22 cellular contexts compared by ENCODE assay signal in genomic region chr12:91099373-91099772, GRCh38. TPM values are rescaled to one million over a fixed set of nuclear protein-coding genes. Genes with fewer than 3 reads are reported as not detected.
DNase-seq lines count a peak whose midpoint lies in the region; ATAC-seq and TF ChIP-seq lines count a peak whose summit lies in the region.
"Had no signal": no experiment of that assay in that cellular context is flagged by ENCODE, and none has a peak within 500 bp of the region (broad histone marks: within the 10 kb centered on the region; RNA-seq: fewer than 3 reads in every experiment).

No MANE protein-coding gene starts in this region.

- H3K79me2 ChIP-seq in PC-3 (ENCODE audit: low read length): no peaks in the 10 kb centered on the region
- H3K79me2 ChIP-seq in hepatocyte: peaks cover 2% of the 10 kb centered on the region

- H3K36me3 ChIP-seq in PC-3 (ENCODE audit: low read depth, low read length) (no peaks in the 10 kb centered on the region), hepatocyte (replicated peaks; ENCODE audit: insufficient read depth, low read depth) (no peaks in the 10 kb centered on the region), skeletal muscle satellite cell (ENCODE audit: insufficient read depth, low read length) (no peaks in the 10 kb centered on the region)
- H3K36me3 ChIP-seq: adrenal gland, sigmoid colon had no signal

- H3K9ac ChIP-seq in PC-3 (ENCODE audit: low read length) (no peak overlapping the region), skeletal muscle satellite cell (ENCODE audit: low read depth, low read length) (peak overlapping the region; percentile 54)

- H3F3A ChIP-seq in PC-3 (ENCODE audit: low read length, unreplicated experiment): no peaks in the 10 kb centered on the region

- H3K4me2 ChIP-seq in PC-3 (ENCODE audit: low read length) (peak overlapping the region; percentile 47), hepatocyte (peak overlapping the region; percentile 15), skeletal muscle satellite cell (ENCODE audit: low read length) (peak overlapping the region; percentile 40)

- intact Hi-C loops in PC-3 (cut with micrococcal nuclease): no loop called here

- H2AFZ ChIP-seq in PC-3 (ENCODE audit: low read length) (no peak overlapping the region), hepatocyte (no peak overlapping the region)

- H4K20me1 ChIP-seq in PC-3 (ENCODE audit: low read length) (no peaks in the 10 kb centered on the region), hepatocyte (ENCODE audit: insufficient read depth, poor library complexity, severe bottlenecking) (no peaks in the 10 kb centered on the region)

- peaks cover 21% of the 10 kb centered on the region for H3K4me1 ChIP-seq in PC-3 (ENCODE audit: insufficient read depth, low read length)
- peaks cover 28% of the 10 kb centered on the region for H3K4me1 ChIP-seq in hepatocyte (ENCODE audit: insufficient read depth)
- peaks cover 31% of the 10 kb centered on the region for H3K4me1 ChIP-seq in skeletal muscle satellite cell (ENCODE audit: control insufficient read depth, insufficient read depth, low read length)
- H3K4me1 ChIP-seq: adrenal gland had no signal

- DNase-seq in GF-D8 (lab: John Stamatoyannopoulos, UW): peak; percentile 44
- peak; percentile 8 for DNase-seq in PC-3
- no peak for DNase-seq in hepatocyte (ENCODE audit: low spot score)
- no peak for DNase-seq in epidermal melanocyte (ENCODE audit: insufficient read length, low spot score)
- DNase-seq in left lobe of liver (ENCODE audit: low spot score): no peak
- no peak for DNase-seq in MV-4-11 (lab: John Stamatoyannopoulos, UW)
- DNase-seq: activated CD8-positive, alpha-beta T cell treated with anti-CD3 and anti-CD28 coated beads for 36 hours; activated gamma-delta T cell; adrenal gland; CD4-positive, CD25-positive, alpha-beta regulatory T cell; DMS 273 treated with DMSO at 0.1 percent for 48 hours; head of caudate nucleus; left colon; NCI-H1436; NCI-H524 treated with DMSO at 0.1 percent for 48 hours; nephron progenitor cell had no signal

- TF ChIP-seq CTCF in PC-3 (conservative IDR thresholded peaks at IDR 0.05; ENCODE audit: low read depth, low read length): no peak
- TF ChIP-seq CTCF in hepatocyte (IDR thresholded peaks at IDR 0.05; ENCODE audit: poor library complexity): no peak

- POLR2A ChIA-PET in PC-3 (lab: Charles Lee; ENCODE audit: unreplicated experiment): no interaction called here

- CTCF ChIA-PET in PC-3 (lab: Charles Lee): interaction anchor here (0.9 kb wide), 1 partner anchor 9 kb away, joined by 3 read pairs; no protein-coding TSS in a partner anchor

- 22% methylated on average over 2 of the region's 2 CpGs for WGBS in hepatocyte (ENCODE audit: low lambda C conversion rate, missing lambda C conversion rate)

- no TSS peak for BruUV-seq in PC-3 (replicated peaks; lab: Mats Ljungman, UMichigan)

- no peaks in the 10 kb centered on the region for H3K9me3 ChIP-seq in PC-3 (ENCODE audit: low read length)
- no peaks in the 10 kb centered on the region for H3K9me3 ChIP-seq in hepatocyte (ENCODE audit: low read depth)
- H3K9me3 ChIP-seq in skeletal muscle satellite cell (replicated peaks; ENCODE audit: low read length): no peaks in the 10 kb centered on the region
- H3K9me3 ChIP-seq: adrenal gland, sigmoid colon had no signal

- H3K4me3 ChIP-seq in PC-3 (ENCODE audit: low read length) (no peak overlapping the region), hepatocyte (no peak overlapping the region), skeletal muscle satellite cell (ENCODE audit: low read length) (no peak overlapping the region)
- H3K4me3 ChIP-seq: adrenal gland, sigmoid colon had no signal

- ATAC-seq in PC-3 (no peak), left lobe of liver (no peak), GM21528 (IDR thresholded peaks at IDR 0.05; ENCODE audit: low FRiP score, unreplicated experiment) (no peak)
- ATAC-seq: activated CD8-positive, alpha-beta T cell treated with anti-CD3 and anti-CD28 coated beads for 36 hours; left colon had no signal

- H3K27ac ChIP-seq in PC-3 (ENCODE audit: low read length): no peak overlapping the region
- H3K27ac ChIP-seq in hepatocyte: peak overlapping the region; percentile 63
- H3K27ac ChIP-seq: adrenal gland, RWPE1 had no signal

- H3K9me2 ChIP-seq in PC-3 (replicated peaks; ENCODE audit: low read length) (no peaks in the 10 kb centered on the region), hepatocyte (replicated peaks; ENCODE audit: insufficient read depth) (no peaks in the 10 kb centered on the region)

- no peaks in the 10 kb centered on the region for H3K27me3 ChIP-seq in PC-3 (ENCODE audit: low read length)
- H3K27me3 ChIP-seq in hepatocyte: no peaks in the 10 kb centered on the region
- no peaks in the 10 kb centered on the region for H3K27me3 ChIP-seq in skeletal muscle satellite cell (ENCODE audit: control insufficient read depth, insufficient read depth, low read length)
- H3K27me3 ChIP-seq: adrenal gland, sigmoid colon had no signal

RNA-seq across cellular contexts. Expression of gene LUM, which starts 11.9 kb away (rescaled TPM):
- total RNA-seq in PC-3 (2014; rRNA removed) (0.15 TPM in 1 of 2 replicates, not detected in the other), hepatocyte (1,782 and 2,030 TPM in 2 replicates), left lobe of liver (4.9 TPM)
- 1,853 and 2,098 TPM in 2 replicates for polyA plus RNA-seq in hepatocyte
- 53.5 and 53.7 TPM in 2 replicates for total RNA-seq in skeletal muscle satellite cell (2012; rRNA removed)
- total RNA-seq: activated CD8-positive, alpha-beta T cell treated with anti-CD3 and anti-CD28 coated beads for 36 hours; CD4-positive, CD25-positive, alpha-beta regulatory T cell; progenitor cell of endocrine pancreas had no signal
- polyA plus RNA-seq: CD4-positive, CD25-positive, alpha-beta regulatory T cell had no signal

RNA-seq across cellular contexts. Expression of gene KERA, which starts 41.5 kb away (rescaled TPM):
- not detected in 2 replicates for total RNA-seq in PC-3 (2014; rRNA removed)
- total RNA-seq in hepatocyte: 0.10 TPM in 1 of 2 replicates, not detected in the other
- 0.34 and 0.97 TPM in 2 replicates for polyA plus RNA-seq in hepatocyte
- total RNA-seq in skeletal muscle satellite cell (2012; rRNA removed): not detected in 2 replicates
- total RNA-seq in left lobe of liver: not detected
- total RNA-seq: activated CD8-positive, alpha-beta T cell treated with anti-CD3 and anti-CD28 coated beads for 36 hours; adrenal gland; CD4-positive, CD25-positive, alpha-beta regulatory T cell; left colon; LHCN-M2; progenitor cell of endocrine pancreas; sigmoid colon had no signal
- polyA plus RNA-seq: adrenal gland; CD4-positive, CD25-positive, alpha-beta regulatory T cell; sigmoid colon had no signal

Comparison
In these comparisons a context has a peak if more than half of its experiments do, and no peak if none do; other contexts are left out.
1. DNase-seq: peak in GF-D8 (single experiment) and PC-3 (single experiment); none in hepatocyte (single experiment), epidermal melanocyte (single experiment), left lobe of liver (single experiment) and MV-4-11 (single experiment).
2. RNA of gene LUM, which starts 11.9 kb away (total RNA-seq): 1,782 to 2,030 TPM in hepatocyte; 4.9 TPM in left lobe of liver (single experiment) and 0.15 TPM in PC-3; every median in the first group is over 100 times any median in the second.
3. Peak in every context shown above with its lines, with median percentiles within 50 percentile points of each other: H3K4me2 ChIP-seq.